ENCODE assay signal across 12 cellular contexts in genomic region chr18:58416704-58417683, GRCh38.
DNase-seq lines count a peak whose midpoint lies in the region; ATAC-seq and TF ChIP-seq lines count a peak whose summit lies in the region.
"Had no signal": no experiment of that assay in that cellular context is flagged by ENCODE, and none has a peak within 500 bp of the region (broad histone marks: within the 10 kb centered on the region; RNA-seq: fewer than 3 reads in every experiment).

No MANE protein-coding gene starts in this region.

- no peak overlapping the region for H3K27ac ChIP-seq in substantia nigra (ENCODE audit: low read depth, low read length, poor library complexity, severe bottlenecking)

- ATAC-seq in HG03432 (IDR thresholded peaks at IDR 0.05; ENCODE audit: unreplicated experiment) = no peak
- no peak for ATAC-seq in HG02885 (IDR thresholded peaks at IDR 0.05; ENCODE audit: poor library complexity, unreplicated experiment)
- ATAC-seq: effector memory CD8-positive, alpha-beta T cell had no signal

- DNase-seq in AG10803 (ENCODE audit: low read depth) = peak; percentile 42
- peak; percentile 77 for DNase-seq in RPMI7951 (ENCODE audit: low read depth)
- peak; percentile 32 for DNase-seq in ecto neural progenitor cell (ENCODE audit: low spot score)
- DNase-seq in lung microvascular endothelial cell (ENCODE audit: low read depth in 2 of 2) = peak; percentile 57 to 62
- DNase-seq in NCI-H1417 treated with DMSO at 0.1 percent for 48 hours (lab: John Stamatoyannopoulos, UW) = no peak
- DNase-seq in substantia nigra (lab: John Stamatoyannopoulos, UW) = no peak
- DNase-seq: activated naive CD8-positive, alpha-beta T cell treated with anti-CD3 and anti-CD28 coated beads, Interleukin-2, amount 10 ng/mL, durations not matched to agents 7 days and 5 days; effector memory CD8-positive, alpha-beta T cell; Karpas-422; NCI-H2227 treated with DMSO at 0.1 percent for 48 hours had no signal

- no peak for TF ChIP-seq CTCF in AG10803 (conservative IDR thresholded peaks at IDR 0.05; ENCODE audit: low read length)

- H3K4me3 ChIP-seq in AG10803 (ENCODE audit: low read length) = no peak overlapping the region

Comparison
In these comparisons a context has a peak if more than half of its experiments do, and no peak if none do; other contexts are left out.
1. DNase-seq: peak in AG10803 (single experiment), RPMI7951 (single experiment), ecto neural progenitor cell (single experiment) and lung microvascular endothelial cell (2 of 2); none in NCI-H1417 treated with DMSO at 0.1 percent for 48 hours (single experiment) and substantia nigra (0 of 49).